Comparison of ENCODE assay signal across 13 cellular contexts in the genomic region with DNA sequence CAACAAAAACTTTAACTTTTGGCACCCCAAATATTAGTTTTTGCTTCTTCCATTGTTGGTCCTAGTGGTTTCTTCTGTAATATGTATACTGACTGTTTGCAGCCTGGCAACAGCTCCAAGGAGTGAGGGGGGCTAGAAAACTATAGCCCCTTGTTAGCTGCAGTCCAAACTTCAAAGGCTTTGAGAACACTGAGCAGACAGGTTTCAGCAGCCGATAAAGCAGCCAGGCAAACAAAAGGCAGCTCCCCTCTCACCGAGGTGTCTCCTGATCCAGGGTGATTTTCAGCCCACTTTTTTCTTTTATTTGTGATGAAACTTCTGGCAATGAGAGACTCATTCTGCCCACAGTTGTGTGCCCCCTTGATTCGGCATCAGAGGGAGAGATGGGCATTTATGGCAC.
DNase-seq lines count a peak whose midpoint lies in the region; ATAC-seq and TF ChIP-seq lines count a peak whose summit lies in the region.
"Had no signal": no experiment of that assay in that cellular context is flagged by ENCODE, and none has a peak within 500 bp of the region (broad histone marks: within the 10 kb centered on the region; RNA-seq: fewer than 3 reads in every experiment).

No MANE protein-coding gene starts in this region.

- no peaks in the 10 kb centered on the region for H3K27me3 Mint-ChIP-seq in natural killer cell (ENCODE audit: low read depth in 2 of 2)
- no peaks in the 10 kb centered on the region for H3K27me3 Mint-ChIP-seq in natural killer cell treated with Interleukin-12 subunit alpha and Interleukin-12 subunit beta and Interleukin-15 and Interleukin-18, amount 100 ng/mL, for 72 hours
- H3K27me3 Mint-ChIP-seq in naive thymus-derived CD4-positive, alpha-beta T cell, result peaks cover 0 to 39% (median 0%) of the 10 kb centered on the region in 5 donors

- POLR2A ChIA-PET in naive thymus-derived CD4-positive, alpha-beta T cell (lab: Charles Lee), result interaction anchor here (0.6 to 1.6 kb wide), 4 partner anchors 12 to 71 kb away, joined by 3 to 5 read pairs (median 4); no protein-coding TSS in a partner anchor

- no peak overlapping the region for H3K4me3 ChIP-seq in ectodermal cell (ENCODE audit: insufficient read depth, low read depth, low read length)
- H3K4me3 ChIP-seq in naive thymus-derived CD4-positive, alpha-beta T cell (ENCODE audit: low read length), result no peak overlapping the region
- H3K4me3 ChIP-seq: BLaER1 treated with 17β-estradiol and CSF1 and Interleukin-3, amounts not matched to agents 10 nM and 100 nM; GM12878; HAP-1 had no signal

- no peaks in the 10 kb centered on the region for H3K27me3 ChIP-seq in ectodermal cell (ENCODE audit: control insufficient read depth, insufficient read depth, low read length, poor library complexity, severe bottlenecking)
- peaks cover 0 to 4% of the 10 kb centered on the region in 2 donors for H3K27me3 ChIP-seq in naive thymus-derived CD4-positive, alpha-beta T cell (ENCODE audit: control insufficient read depth in 2 of 2, insufficient read depth in 2 of 2, low read length in 2 of 2)

- peaks cover 26 to 27% of the 10 kb centered on the region in 2 donors for H3K4me1 Mint-ChIP-seq in natural killer cell
- H3K4me1 Mint-ChIP-seq in natural killer cell treated with Interleukin-12 subunit alpha and Interleukin-12 subunit beta and Interleukin-15 and Interleukin-18, amount 100 ng/mL, for 72 hours (ENCODE audit: low read depth in 2 of 2), result peaks cover 15 to 18% of the 10 kb centered on the region in 2 donors
- peaks cover 4 to 13% (median 12%) of the 10 kb centered on the region in 7 donors for H3K4me1 Mint-ChIP-seq in naive thymus-derived CD4-positive, alpha-beta T cell

- CTCF ChIA-PET in naive thymus-derived CD4-positive, alpha-beta T cell (lab: Charles Lee), result interaction anchor here (1.0 to 6.4 kb wide), 2 partner anchors 70 to 91 kb away, joined by 3 to 109 read pairs; no protein-coding TSS in a partner anchor

- intact Hi-C loops in natural killer cell (cut with micrococcal nuclease), result no loop called here
- intact Hi-C loops in naive thymus-derived CD4-positive, alpha-beta T cell (cut with micrococcal nuclease), result no loop called here

- WGBS in ectodermal cell, 2 experiments, result 35 to 37% methylated on average over 3 of the region's 3 CpGs

- H3K9me3 ChIP-seq in ectodermal cell (ENCODE audit: control insufficient read depth, low read length), result no peaks in the 10 kb centered on the region
- no peaks in the 10 kb centered on the region for H3K9me3 ChIP-seq in naive thymus-derived CD4-positive, alpha-beta T cell (ENCODE audit: control insufficient read depth in 2 of 3, low read length in 3 of 3)
- H3K9me3 ChIP-seq: HAP-1 had no signal

- no peak for TF ChIP-seq CTCF in natural killer cell (IDR thresholded peaks at IDR 0.05)

- no peaks in the 10 kb centered on the region for H3K36me3 Mint-ChIP-seq in natural killer cell
- peaks cover 6% of the 10 kb centered on the region for H3K36me3 Mint-ChIP-seq in natural killer cell treated with Interleukin-12 subunit alpha and Interleukin-12 subunit beta and Interleukin-15 and Interleukin-18, amount 100 ng/mL, for 72 hours
- peaks cover 0 to 5% (median 0%) of the 10 kb centered on the region in 5 donors for H3K36me3 Mint-ChIP-seq in naive thymus-derived CD4-positive, alpha-beta T cell
- H3K36me3 Mint-ChIP-seq: CD8-positive, alpha-beta T cell had no signal

- DNase-seq in natural killer cell, result no peak
- no peak for DNase-seq in natural killer cell treated with Interleukin-12 subunit alpha and Interleukin-12 subunit beta and Interleukin-15 and Interleukin-18, amount 100 ng/mL, for 72 hours (ENCODE audit: low spot score)
- DNase-seq in left kidney (ENCODE audit: low read depth, low spot score), result peak; percentile 44
- DNase-seq in naive thymus-derived CD4-positive, alpha-beta T cell, result no peak
- DNase-seq: Calu3; CD8-positive, alpha-beta T cell; DMS79 treated with DMSO at 0.1 percent for 48 hours had no signal

- no peaks in the 10 kb centered on the region for H3K36me3 ChIP-seq in ectodermal cell (ENCODE audit: control insufficient read depth, insufficient read depth, low read length)
- no peaks in the 10 kb centered on the region for H3K36me3 ChIP-seq in naive thymus-derived CD4-positive, alpha-beta T cell (ENCODE audit: control insufficient read depth in 2 of 3, insufficient read depth in 3 of 3, low read length in 3 of 3)
- H3K36me3 ChIP-seq: BLaER1 treated with 17β-estradiol and CSF1 and Interleukin-3, amounts not matched to agents 10 nM and 100 nM; HAP-1 had no signal

- no peak overlapping the region for H3K27ac Mint-ChIP-seq in natural killer cell
- no peak overlapping the region for H3K27ac Mint-ChIP-seq in natural killer cell treated with Interleukin-12 subunit alpha and Interleukin-12 subunit beta and Interleukin-15 and Interleukin-18, amount 100 ng/mL, for 72 hours
- H3K27ac Mint-ChIP-seq in naive thymus-derived CD4-positive, alpha-beta T cell, result no peak overlapping the region
- H3K27ac Mint-ChIP-seq: B cell; CD8-positive, alpha-beta T cell had no signal

- H3K4me3 Mint-ChIP-seq in natural killer cell, result peak overlapping the region; percentile 4
- no peak overlapping the region for H3K4me3 Mint-ChIP-seq in natural killer cell treated with Interleukin-12 subunit alpha and Interleukin-12 subunit beta and Interleukin-15 and Interleukin-18, amount 100 ng/mL, for 72 hours
- peak overlapping the region in 1 of 10 donors; percentile 9 for H3K4me3 Mint-ChIP-seq in naive thymus-derived CD4-positive, alpha-beta T cell
- H3K4me3 Mint-ChIP-seq: B cell; CD8-positive, alpha-beta T cell had no signal

- peak overlapping the region; percentile 39 for H3K27ac ChIP-seq in ectodermal cell (ENCODE audit: insufficient read depth, low read depth, low read length, poor library complexity, severe bottlenecking)
- no peak overlapping the region for H3K27ac ChIP-seq in naive thymus-derived CD4-positive, alpha-beta T cell (ENCODE audit: low read depth, low read length)
- H3K27ac ChIP-seq: BLaER1 treated with 17β-estradiol and CSF1 and Interleukin-3, amounts not matched to agents 10 nM and 100 nM had no signal

- peaks cover 32% of the 10 kb centered on the region for H3K4me1 ChIP-seq in ectodermal cell (ENCODE audit: control insufficient read depth, insufficient read depth, low read length)
- H3K4me1 ChIP-seq in naive thymus-derived CD4-positive, alpha-beta T cell (ENCODE audit: control insufficient read depth in 2 of 2, insufficient read depth in 2 of 2, low read length in 2 of 2), result peaks cover 0 to 10% of the 10 kb centered on the region in 2 donors

- H3K9me3 Mint-ChIP-seq in natural killer cell, result peaks cover 2 to 3% of the 10 kb centered on the region in 2 donors
- H3K9me3 Mint-ChIP-seq in natural killer cell treated with Interleukin-12 subunit alpha and Interleukin-12 subunit beta and Interleukin-15 and Interleukin-18, amount 100 ng/mL, for 72 hours, result peaks cover 4% of the 10 kb centered on the region
- peaks cover 0 to 6% (median 0%) of the 10 kb centered on the region in 11 donors for H3K9me3 Mint-ChIP-seq in naive thymus-derived CD4-positive, alpha-beta T cell
- H3K9me3 Mint-ChIP-seq: CD8-positive, alpha-beta T cell had no signal

- no peak for ATAC-seq in natural killer cell
- ATAC-seq in natural killer cell treated with Interleukin-12 subunit alpha and Interleukin-12 subunit beta and Interleukin-15 and Interleukin-18, amount 100 ng/mL, for 72 hours, result no peak
- no peak for ATAC-seq in naive thymus-derived CD4-positive, alpha-beta T cell
- no peak for ATAC-seq in GM19023 (IDR thresholded peaks at IDR 0.05; ENCODE audit: unreplicated experiment)
- ATAC-seq: CD8-positive, alpha-beta T cell; GM12878 had no signal
